39 cellular contexts compared by ENCODE assay signal in genomic region chr4:6430927-6431326, GRCh38. TPM values are rescaled to one million over a fixed set of nuclear protein-coding genes. Genes with fewer than 3 reads are reported as not detected.
"Had no signal": no experiment of that assay in that cellular context is flagged by ENCODE, and none has a peak within 500 bp of the region (broad histone marks: within the 10 kb centered on the region; RNA-seq: fewer than 3 reads in every experiment).

No MANE protein-coding gene starts in this region.

- H3K9me3 Mint-ChIP-seq: activated naive CD4-positive, alpha-beta T cell treated with anti-CD3 and anti-CD28 coated beads, Interleukin-2, amount 50 U/mL, for 24 hours had no signal

- H3K4me3 Mint-ChIP-seq: activated naive CD4-positive, alpha-beta T cell treated with anti-CD3 and anti-CD28 coated beads for 36 hours; activated naive CD4-positive, alpha-beta T cell treated with anti-CD3 and anti-CD28 coated beads, Interleukin-2, amount 10 ng/mL, durations not matched to agents 7 days and 5 days; activated naive CD4-positive, alpha-beta T cell treated with anti-CD3 and anti-CD28 coated beads, Interleukin-2, amount 50 U/mL, for 24 hours; activated naive CD8-positive, alpha-beta T cell; activated naive CD8-positive, alpha-beta T cell treated with anti-CD3 and anti-CD28 coated beads for 36 hours; activated naive CD8-positive, alpha-beta T cell treated with anti-CD3 and anti-CD28 coated beads, Interleukin-2, amount 10 ng/mL, durations not matched to agents 7 days and 5 days; activated naive CD8-positive, alpha-beta T cell treated with anti-CD3 and anti-CD28 coated beads, Interleukin-2, amount 50 U/mL, for 24 hours; activated T-cell treated with anti-CD3 and anti-CD28 coated beads, Interleukin-2, amount 50 U/mL, for 24 hours; activated T-cell treated with anti-CD3 and anti-CD28 coated beads, Interleukin-2, amount 50 U/mL, for 4 hours; activated T-cell treated with anti-CD3 and anti-CD28 coated beads, Interleukin-2, amount 50 U/mL, for 72 hours; activated T-helper 1 cell treated with anti-CD3 and anti-CD28 coated beads, Interleukin-12 subunit alpha, Interleukin-12 subunit beta, Interleukin-2, Interleukin-4 antibody, amounts not matched to agents 30 ng/mL and 10 ng/mL and 1 ng/mL, durations not matched to agents 14 hours and 24 hours and 36 hours; activated T-helper 17 cell treated with anti-CD3 and anti-CD28 coated beads, Interleukin-2, amount 50 U/mL, for 72 hours; brain; central memory CD8-positive, alpha-beta T cell had no signal

- H3K9me3 ChIP-seq: ascending aorta had no signal

- H3K36me3 Mint-ChIP-seq: activated naive CD4-positive, alpha-beta T cell treated with anti-CD3 and anti-CD28 coated beads, Interleukin-2, amount 10 ng/mL, durations not matched to agents 7 days and 5 days; activated naive CD4-positive, alpha-beta T cell treated with anti-CD3 and anti-CD28 coated beads, Interleukin-2, amount 50 U/mL, for 24 hours; activated naive CD8-positive, alpha-beta T cell; activated naive CD8-positive, alpha-beta T cell treated with anti-CD3 and anti-CD28 coated beads for 36 hours had no signal

- H3K4me1 ChIP-seq: adrenal gland, ascending aorta, body of pancreas, breast epithelium had no signal

- DNase-seq: activated effector memory CD4-positive, alpha-beta T cell treated with anti-CD3 and anti-CD28 coated beads, Interleukin-2, amount 50 U/mL, for 16 hours; activated effector memory CD4-positive, alpha-beta T cell treated with Interleukin-2 at 50 U/mL for 16 hours; activated gamma-delta T cell; activated gamma-delta T cell treated with Interleukin-2 at 50 U/mL for 16 hours; activated naive CD4-positive, alpha-beta T cell; activated naive CD4-positive, alpha-beta T cell treated with anti-CD3 and anti-CD28 coated beads for 36 hours; activated naive CD4-positive, alpha-beta T cell treated with anti-CD3 and anti-CD28 coated beads, Interleukin-2, amount 10 ng/mL, durations not matched to agents 7 days and 5 days; activated naive CD4-positive, alpha-beta T cell treated with anti-CD3 and anti-CD28 coated beads, Interleukin-2, amount 50 U/mL, for 16 hours; activated naive CD4-positive, alpha-beta T cell treated with Interleukin-2 at 50 U/mL for 16 hours; activated naive CD8-positive, alpha-beta T cell treated with anti-CD3 and anti-CD28 coated beads for 36 hours; activated naive CD8-positive, alpha-beta T cell treated with anti-CD3 and anti-CD28 coated beads, Interleukin-2, amount 10 ng/mL, durations not matched to agents 7 days and 5 days; activated naive CD8-positive, alpha-beta T cell treated with anti-CD3 and anti-CD28 coated beads, Interleukin-2, amount 50 U/mL, for 24 hours; activated T-cell treated with anti-CD3 and anti-CD28 coated beads, Interleukin-2, amount 50 U/mL, for 1 hour; activated T-cell treated with anti-CD3 and anti-CD28 coated beads, Interleukin-2, amount 50 U/mL, for 24 hours; activated T-cell treated with anti-CD3 and anti-CD28 coated beads, Interleukin-2, amount 50 U/mL, for 4 hours; activated T-cell treated with anti-CD3 and anti-CD28 coated beads, Interleukin-2, amount 50 U/mL, for 48 hours; activated T-cell treated with anti-CD3 and anti-CD28 coated beads, Interleukin-2, amount 50 U/mL, for 72 hours; adrenal gland; amniotic stem cell; amygdala; anterior cingulate cortex; body of pancreas; brain microvascular endothelial cell; caudate nucleus; central memory CD4-positive, alpha-beta T cell; cerebellar nuclear complex had no signal

- H3K27ac Mint-ChIP-seq: activated naive CD4-positive, alpha-beta T cell treated with anti-CD3 and anti-CD28 coated beads for 36 hours; activated naive CD4-positive, alpha-beta T cell treated with anti-CD3 and anti-CD28 coated beads, Interleukin-2, amount 10 ng/mL, durations not matched to agents 7 days and 5 days; activated naive CD4-positive, alpha-beta T cell treated with anti-CD3 and anti-CD28 coated beads, Interleukin-2, amount 50 U/mL, for 24 hours; activated naive CD4-positive, alpha-beta T cell treated with anti-CD3 and anti-CD28 coated beads, Interleukin-2, amount 50 U/mL, for 72 hours; activated naive CD8-positive, alpha-beta T cell; activated naive CD8-positive, alpha-beta T cell treated with anti-CD3 and anti-CD28 coated beads for 36 hours; activated naive CD8-positive, alpha-beta T cell treated with anti-CD3 and anti-CD28 coated beads, Interleukin-2, amount 10 ng/mL, durations not matched to agents 7 days and 5 days; activated naive CD8-positive, alpha-beta T cell treated with anti-CD3 and anti-CD28 coated beads, Interleukin-2, amount 50 U/mL, for 24 hours; activated T-cell treated with anti-CD3 and anti-CD28 coated beads, Interleukin-2, amount 50 U/mL, for 24 hours; activated T-cell treated with anti-CD3 and anti-CD28 coated beads, Interleukin-2, amount 50 U/mL, for 72 hours; activated T-helper 1 cell treated with anti-CD3 and anti-CD28 coated beads, Interleukin-12 subunit alpha, Interleukin-12 subunit beta, Interleukin-2, Interleukin-4 antibody, amounts not matched to agents 30 ng/mL and 10 ng/mL and 1 ng/mL, durations not matched to agents 14 hours and 24 hours and 36 hours; activated T-helper 17 cell treated with anti-CD3 and anti-CD28 coated beads, Interleukin-2, amount 50 U/mL, for 72 hours; activated T-helper 2 cell treated with anti-CD3 and anti-CD28 coated beads, Interferon-gamma antibody, Interleukin-2, Interleukin-4, amounts not matched to agents 10 μg/mL and 5 μg/mL and 100 μg/mL, durations not matched to agents 14 hours and 24 hours and 36 hours; brain had no signal

- H3K27me3 Mint-ChIP-seq: activated naive CD4-positive, alpha-beta T cell treated with anti-CD3 and anti-CD28 coated beads, Interleukin-2, amount 10 ng/mL, durations not matched to agents 7 days and 5 days; activated naive CD4-positive, alpha-beta T cell treated with anti-CD3 and anti-CD28 coated beads, Interleukin-2, amount 50 U/mL, for 24 hours; activated naive CD8-positive, alpha-beta T cell treated with anti-CD3 and anti-CD28 coated beads, Interleukin-2, amount 10 ng/mL, durations not matched to agents 7 days and 5 days; activated naive CD8-positive, alpha-beta T cell treated with anti-CD3 and anti-CD28 coated beads, Interleukin-2, amount 50 U/mL, for 24 hours had no signal

- FAIRE-seq: astrocyte, bronchial epithelial cell had no signal

- H3K27ac ChIP-seq: adrenal gland, ascending aorta, body of pancreas, brain microvascular endothelial cell, breast epithelium, cardiac muscle cell had no signal

- ATAC-seq: activated naive CD4-positive, alpha-beta T cell treated with anti-CD3 and anti-CD28 coated beads, Interleukin-2, amount 50 U/mL, for 72 hours; activated naive CD8-positive, alpha-beta T cell treated with anti-CD3 and anti-CD28 coated beads, Interleukin-2, amount 50 U/mL, for 24 hours; activated T-cell treated with anti-CD3 and anti-CD28 coated beads, Interleukin-2, amount 50 U/mL, for 4 hours; activated T-cell treated with anti-CD3 and anti-CD28 coated beads, Interleukin-2, amount 50 U/mL, for 72 hours; activated T-helper 17 cell treated with anti-CD3 and anti-CD28 coated beads, Interleukin-2, amount 50 U/mL, for 72 hours; body of pancreas had no signal

- H3K27me3 ChIP-seq: adrenal gland, ascending aorta, body of pancreas, brain microvascular endothelial cell, breast epithelium, cardiac muscle cell had no signal

- H3K4me3 ChIP-seq: adrenal gland, ascending aorta, body of pancreas, breast epithelium, cardiac muscle cell had no signal

- H3K4me1 Mint-ChIP-seq: activated naive CD4-positive, alpha-beta T cell treated with anti-CD3 and anti-CD28 coated beads, Interleukin-2, amount 10 ng/mL, durations not matched to agents 7 days and 5 days; activated naive CD4-positive, alpha-beta T cell treated with anti-CD3 and anti-CD28 coated beads, Interleukin-2, amount 50 U/mL, for 24 hours; activated naive CD8-positive, alpha-beta T cell treated with anti-CD3 and anti-CD28 coated beads for 36 hours; activated naive CD8-positive, alpha-beta T cell treated with anti-CD3 and anti-CD28 coated beads, Interleukin-2, amount 10 ng/mL, durations not matched to agents 7 days and 5 days; activated naive CD8-positive, alpha-beta T cell treated with anti-CD3 and anti-CD28 coated beads, Interleukin-2, amount 50 U/mL, for 24 hours; activated T-helper 17 cell treated with anti-CD3 and anti-CD28 coated beads, Interleukin-2, amount 50 U/mL, for 72 hours; central memory CD8-positive, alpha-beta T cell had no signal

- H3K36me3 ChIP-seq: adrenal gland, ascending aorta, brain microvascular endothelial cell, breast epithelium, cardiac muscle cell had no signal

RNA-seq across cellular contexts. Expression of gene PPP2R2C, which starts 41.5 kb away (rescaled TPM):
- total RNA-seq: activated naive CD4-positive, alpha-beta T cell treated with anti-CD3 and anti-CD28 coated beads for 36 hours; activated naive CD4-positive, alpha-beta T cell treated with anti-CD3 and anti-CD28 coated beads, Interleukin-2, amount 50 U/mL, for 72 hours; activated naive CD8-positive, alpha-beta T cell treated with anti-CD3 and anti-CD28 coated beads for 36 hours; activated naive CD8-positive, alpha-beta T cell treated with anti-CD3 and anti-CD28 coated beads, Interleukin-2, amount 10 ng/mL, durations not matched to agents 7 days and 5 days; activated T-cell treated with anti-CD3 and anti-CD28 coated beads, Interleukin-2, amount 50 U/mL, for 4 hours; activated T-cell treated with anti-CD3 and anti-CD28 coated beads, Interleukin-2, amount 50 U/mL, for 72 hours; activated T-helper 1 cell treated with anti-CD3 and anti-CD28 coated beads, Interleukin-12 subunit alpha, Interleukin-12 subunit beta, Interleukin-2, Interleukin-4 antibody, amounts not matched to agents 30 ng/mL and 10 ng/mL and 1 ng/mL, durations not matched to agents 14 hours and 24 hours and 36 hours; activated T-helper 17 cell treated with anti-CD3 and anti-CD28 coated beads, Interleukin-2, amount 50 U/mL, for 72 hours; activated T-helper 2 cell treated with anti-CD3 and anti-CD28 coated beads, Interferon-gamma antibody, Interleukin-2, Interleukin-4, amounts not matched to agents 10 μg/mL and 5 μg/mL and 100 μg/mL, durations not matched to agents 14 hours and 24 hours and 36 hours; cardiac muscle cell had no signal
- polyA plus RNA-seq: cardiac muscle cell had no signal
